In genomic region chr3:42946050-42946449, GRCh38 we compare ENCODE assay signal across 18 cellular contexts. TPM values are rescaled to one million over a fixed set of nuclear protein-coding genes. Genes with fewer than 3 reads are reported as not detected.
DNase-seq lines count a peak whose midpoint lies in the region; ATAC-seq lines count a peak whose summit lies in the region.
"Had no signal": no experiment of that assay in that cellular context is flagged by ENCODE, and none has a peak within 500 bp of the region (broad histone marks: within the 10 kb centered on the region; RNA-seq: fewer than 3 reads in every experiment).

No MANE protein-coding gene starts in this region.

- H3K27ac Mint-ChIP-seq in activated CD8-positive, alpha-beta memory T cell treated with anti-CD3 and anti-CD28 coated beads, Interleukin-2, amount 10 ng/mL, durations not matched to agents 7 days and 5 days: peak overlapping the region; percentile 71
- H3K27ac Mint-ChIP-seq in activated T-helper 17 cell treated with anti-CD3 and anti-CD28 coated beads, Interleukin-2, amount 50 U/mL, for 72 hours: peak overlapping the region; percentile 53
- H3K27ac Mint-ChIP-seq: B cell; CD8-positive, alpha-beta T cell; H9 had no signal

- H3K9me3 Mint-ChIP-seq in activated CD8-positive, alpha-beta memory T cell treated with anti-CD3 and anti-CD28 coated beads, Interleukin-2, amount 10 ng/mL, durations not matched to agents 7 days and 5 days (ENCODE audit: low read depth): no peaks in the 10 kb centered on the region
- H3K9me3 Mint-ChIP-seq in activated T-helper 17 cell treated with anti-CD3 and anti-CD28 coated beads, Interleukin-2, amount 50 U/mL, for 72 hours: peaks cover 5% of the 10 kb centered on the region
- H3K9me3 Mint-ChIP-seq: CD8-positive, alpha-beta T cell; H9 had no signal

- CTCF ChIA-PET in activated CD8-positive, alpha-beta memory T cell treated with anti-CD3 and anti-CD28 coated beads, Interleukin-2, amount 10 ng/mL, durations not matched to agents 7 days and 5 days (lab: Charles Lee): no interaction called here

- peaks cover 13% of the 10 kb centered on the region for H3K4me1 Mint-ChIP-seq in activated CD8-positive, alpha-beta memory T cell treated with anti-CD3 and anti-CD28 coated beads, Interleukin-2, amount 10 ng/mL, durations not matched to agents 7 days and 5 days
- peaks cover 6% of the 10 kb centered on the region for H3K4me1 Mint-ChIP-seq in activated T-helper 17 cell treated with anti-CD3 and anti-CD28 coated beads, Interleukin-2, amount 50 U/mL, for 72 hours
- H3K4me1 Mint-ChIP-seq: B cell had no signal

- peak; percentile 73 for ATAC-seq in activated CD8-positive, alpha-beta memory T cell treated with anti-CD3 and anti-CD28 coated beads, Interleukin-2, amount 10 ng/mL, durations not matched to agents 7 days and 5 days
- peak; percentile 48 for ATAC-seq in HG02885 (IDR thresholded peaks at IDR 0.05; ENCODE audit: poor library complexity, unreplicated experiment)
- ATAC-seq in activated T-helper 17 cell treated with anti-CD3 and anti-CD28 coated beads, Interleukin-2, amount 50 U/mL, for 72 hours (replicated peaks): peak; percentile 86
- ATAC-seq: CD8-positive, alpha-beta T cell had no signal

- peaks cover 3% of the 10 kb centered on the region for H3K36me3 Mint-ChIP-seq in activated CD8-positive, alpha-beta memory T cell treated with anti-CD3 and anti-CD28 coated beads, Interleukin-2, amount 10 ng/mL, durations not matched to agents 7 days and 5 days
- no peaks in the 10 kb centered on the region for H3K36me3 Mint-ChIP-seq in activated T-helper 17 cell treated with anti-CD3 and anti-CD28 coated beads, Interleukin-2, amount 50 U/mL, for 72 hours (ENCODE audit: low read depth)
- H3K36me3 Mint-ChIP-seq: CD8-positive, alpha-beta T cell had no signal

- H3K4me3 Mint-ChIP-seq in activated CD8-positive, alpha-beta memory T cell treated with anti-CD3 and anti-CD28 coated beads, Interleukin-2, amount 10 ng/mL, durations not matched to agents 7 days and 5 days: peak overlapping the region; percentile 42
- H3K4me3 Mint-ChIP-seq in activated T-helper 17 cell treated with anti-CD3 and anti-CD28 coated beads, Interleukin-2, amount 50 U/mL, for 72 hours: no peak overlapping the region
- H3K4me3 Mint-ChIP-seq: B cell; CD8-positive, alpha-beta T cell; H9 had no signal

- no peaks in the 10 kb centered on the region for H3K27me3 Mint-ChIP-seq in activated CD8-positive, alpha-beta memory T cell treated with anti-CD3 and anti-CD28 coated beads, Interleukin-2, amount 10 ng/mL, durations not matched to agents 7 days and 5 days
- H3K27me3 Mint-ChIP-seq in activated T-helper 17 cell treated with anti-CD3 and anti-CD28 coated beads, Interleukin-2, amount 50 U/mL, for 72 hours: peaks cover 6% of the 10 kb centered on the region

- DNase-seq in activated CD8-positive, alpha-beta memory T cell treated with anti-CD3 and anti-CD28 coated beads, Interleukin-2, amount 10 ng/mL, durations not matched to agents 7 days and 5 days: no peak
- no peak for DNase-seq in activated CD8-positive, alpha-beta memory T cell treated with anti-CD3 and anti-CD28 coated beads, Interleukin-2, amount 50 U/mL, for 4 hours
- DNase-seq in GM19240 (ENCODE audit: insufficient read length, low spot score) (peak; percentile 7), GM03348 (ENCODE audit: low spot score) (no peak), pons (ENCODE audit: low spot score) (no peak), NAMALWA (ENCODE audit: low spot score) (no peak)
- DNase-seq: 8988T; Calu3; CD8-positive, alpha-beta T cell; DMS79 treated with DMSO at 0.1 percent for 48 hours; GF-D8; GOT3; H9 had no signal

RNA-seq across cellular contexts. Expression of gene GASK1A, which starts 33.1 kb away (rescaled TPM):
- not detected for total RNA-seq in activated CD8-positive, alpha-beta memory T cell treated with anti-CD3 and anti-CD28 coated beads, Interleukin-2, amount 10 ng/mL, durations not matched to agents 7 days and 5 days
- not detected for total RNA-seq in activated T-helper 17 cell treated with anti-CD3 and anti-CD28 coated beads, Interleukin-2, amount 50 U/mL, for 72 hours
- total RNA-seq: B cell, HT1080 had no signal

RNA-seq across cellular contexts. Expression of gene ZNF662, which starts 40.1 kb away (rescaled TPM):
- under 1 TPM in 1 of 2 experiments, not detected in 1; 0.47 TPM for total RNA-seq in activated CD8-positive, alpha-beta memory T cell treated with anti-CD3 and anti-CD28 coated beads, Interleukin-2, amount 10 ng/mL, durations not matched to agents 7 days and 5 days
- under 1 TPM; 0.06 to 0.24 TPM for total RNA-seq in activated T-helper 17 cell treated with anti-CD3 and anti-CD28 coated beads, Interleukin-2, amount 50 U/mL, for 72 hours
- total RNA-seq: A673, H9, HT1080 had no signal
